11 cellular contexts compared by ENCODE assay signal in genomic region chr10:46557319-46558140, GRCh38. TPM values are rescaled to one million over a fixed set of nuclear protein-coding genes. Genes with fewer than 3 reads are reported as not detected.
A peak's percentile ranks its signal among the peaks of the same experiment; 100 is the strongest.
DNase-seq lines count a peak whose midpoint lies in the region; ATAC-seq and TF ChIP-seq lines count a peak whose summit lies in the region.
"Had no signal": no experiment of that assay in that cellular context is flagged by ENCODE, and none has a peak within 500 bp of the region (broad histone marks: within the 10 kb centered on the region; RNA-seq: fewer than 3 reads in every experiment).

No MANE protein-coding gene starts in this region.

- H3K4me3 Mint-ChIP-seq in activated B cell treated with CpG ODN at 0.5 μM for 24 hours = peak overlapping the region; percentile 56

- no peaks in the 10 kb centered on the region for H3K27me3 ChIP-seq in right cardiac atrium (ENCODE audit: control insufficient read depth, insufficient read depth)
- H3K27me3 ChIP-seq in MG63 = peaks cover 9% of the 10 kb centered on the region

- TF ChIP-seq CTCF in activated B cell treated with CpG ODN at 0.5 μM for 24 hours (IDR thresholded peaks at IDR 0.05) = no peak

- peaks cover 13% of the 10 kb centered on the region for H3K4me1 Mint-ChIP-seq in activated B cell treated with CpG ODN at 0.5 μM for 24 hours

- H3K9me3 ChIP-seq in ES-I3 (ENCODE audit: control insufficient read depth, insufficient read depth, low read length) (no peaks in the 10 kb centered on the region), right cardiac atrium (ENCODE audit: control insufficient read depth, low read length) (no peaks in the 10 kb centered on the region), MG63 (no peaks in the 10 kb centered on the region)

- H3K36me3 ChIP-seq in ES-I3 (ENCODE audit: insufficient read depth, low read length) = no peaks in the 10 kb centered on the region
- H3K36me3 ChIP-seq in MG63 = no peaks in the 10 kb centered on the region

- H3K36me3 Mint-ChIP-seq in activated B cell treated with CpG ODN at 0.5 μM for 24 hours (ENCODE audit: low read depth) = no peaks in the 10 kb centered on the region

- intact Hi-C loops in activated B cell treated with CpG ODN at 0.5 μM for 24 hours (cut with micrococcal nuclease) (no loop called here), right cardiac atrium (cut with DNase I) (no loop called here), posterior vena cava (cut with DNase I) (no loop called here)

- H3K9ac ChIP-seq in ES-I3 (ENCODE audit: low read depth, low read length) = peak overlapping the region; percentile 77; the same call in 1 of the 2 replicates

- peaks cover 6% of the 10 kb centered on the region for H3K4me1 ChIP-seq in ES-I3 (ENCODE audit: insufficient read depth, low read length)
- no peaks in the 10 kb centered on the region for H3K4me1 ChIP-seq in right cardiac atrium (ENCODE audit: control insufficient read depth, insufficient read depth, low read length)

- POLR2A ChIA-PET in activated B cell treated with CpG ODN at 0.5 μM for 24 hours (lab: Charles Lee) = no interaction called here

- H3K9me3 Mint-ChIP-seq in activated B cell treated with CpG ODN at 0.5 μM for 24 hours = no peaks in the 10 kb centered on the region

- H3K27ac Mint-ChIP-seq in activated B cell treated with CpG ODN at 0.5 μM for 24 hours = no peak overlapping the region

- ATAC-seq in activated B cell treated with CpG ODN at 0.5 μM for 24 hours (ENCODE audit: low read depth) (no peak), right cardiac atrium (no peak)

- DNase-seq in activated B cell treated with CpG ODN at 0.5 μM for 24 hours (no peak), right cardiac atrium (peak in 2 of 3 donors; percentile 60 to 71), posterior vena cava (ENCODE audit: low spot score) (peak; percentile 88), NOMO-1 treated with dmso at 0.1 percent for 144 hours (lab: John Stamatoyannopoulos, UW; ENCODE audit: unreplicated experiment) (no peak), NCI-H446 treated with DMSO at 0.1 percent for 48 hours (lab: John Stamatoyannopoulos, UW) (no peak), kidney glomerular epithelial cell (lab: John Stamatoyannopoulos, UW) (no peak), MG63 (no peak)

- H3K4me3 ChIP-seq in right cardiac atrium (ENCODE audit: low read length) (no peak overlapping the region), MG63 (no peak overlapping the region)

- CTCF ChIA-PET in activated B cell treated with CpG ODN at 0.5 μM for 24 hours (lab: Charles Lee) = no interaction called here

- H3K27ac ChIP-seq in right cardiac atrium (ENCODE audit: low read length) = no peak overlapping the region

- H3K27me3 Mint-ChIP-seq in activated B cell treated with CpG ODN at 0.5 μM for 24 hours = peaks cover 7% of the 10 kb centered on the region

- 89% methylated on average over 33 of the region's 33 CpGs for WGBS in right cardiac atrium

RNA-seq across cellular contexts. Expression of gene GPRIN2, which starts 1.1 kb away (rescaled TPM):
- not detected in 2 replicates for total RNA-seq in activated B cell treated with CpG ODN at 0.5 μM for 24 hours
- total RNA-seq in right cardiac atrium = not detected
- not detected for polyA plus RNA-seq in right cardiac atrium
- not detected for total RNA-seq in posterior vena cava
- not detected in 2 replicates for total RNA-seq in MG63 (2014; rRNA removed; shearing (Covaris generic); ENCODE audit: low replicate concordance)
- total RNA-seq: fibroblast of lung, pulmonary artery endothelial cell, RPMI7951 had no signal
- polyA plus RNA-seq: fibroblast of lung had no signal

RNA-seq across cellular contexts. Expression of gene SYT15, which starts 21.4 kb away (rescaled TPM):
- total RNA-seq in activated B cell treated with CpG ODN at 0.5 μM for 24 hours (0.86 and 1.1 TPM in 2 replicates), right cardiac atrium (1 to 10 TPM; 2.7 to 4.1 (median 3.5) TPM), posterior vena cava (1 to 10 TPM; 5.9 to 6.8 TPM)
- 2.6 TPM for polyA plus RNA-seq in right cardiac atrium
- total RNA-seq in MG63 (2014; rRNA removed; shearing (Covaris generic); ENCODE audit: low replicate concordance) = 0.76 TPM in 1 of 2 replicates, not detected in the other

Comparison
In these comparisons a context has a peak if more than half of its experiments do, and no peak if none do; other contexts are left out.
1. DNase-seq: peak in right cardiac atrium (2 of 3) and posterior vena cava (single experiment); none in activated B cell treated with CpG ODN at 0.5 μM for 24 hours (single experiment), NOMO-1 treated with dmso at 0.1 percent for 144 hours (single experiment), NCI-H446 treated with DMSO at 0.1 percent for 48 hours (single experiment), kidney glomerular epithelial cell (single experiment) and MG63 (single experiment).